Comparison of ENCODE assay signal across 23 cellular contexts in the genomic region with DNA sequence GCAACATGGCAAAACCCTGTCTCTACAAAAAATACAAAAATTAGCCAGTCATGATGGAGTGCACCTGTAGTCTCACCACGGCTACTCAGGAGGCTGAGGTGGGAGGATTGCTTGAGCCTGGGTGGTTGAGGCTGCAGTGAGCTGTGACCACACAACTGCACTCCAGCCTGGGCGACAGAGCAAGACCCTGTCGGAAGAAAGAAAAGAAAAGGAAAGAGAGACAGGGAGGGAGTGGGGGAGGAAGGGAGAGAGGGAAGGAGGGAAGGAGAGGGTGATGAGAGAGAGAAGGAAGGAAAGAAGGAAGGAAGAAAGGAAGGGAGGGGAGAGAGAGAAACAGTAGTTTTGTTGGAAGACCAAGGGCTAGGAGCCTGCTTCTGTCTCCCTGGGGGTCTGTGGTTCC.
DNase-seq lines count a peak whose midpoint lies in the region; ATAC-seq and TF ChIP-seq lines count a peak whose summit lies in the region.
"Had no signal": no experiment of that assay in that cellular context is flagged by ENCODE, and none has a peak within 500 bp of the region (broad histone marks: within the 10 kb centered on the region; RNA-seq: fewer than 3 reads in every experiment).

No MANE protein-coding gene starts in this region.

- TF ChIP-seq CTCF in right atrium auricular region (IDR thresholded peaks at IDR 0.05) (no peak), coronary artery (IDR thresholded peaks at IDR 0.05) (no peak)

- H3K36me3 ChIP-seq in right atrium auricular region (no peaks in the 10 kb centered on the region), trophoblast cell (ENCODE audit: control insufficient read depth in 1 of 2, insufficient read depth in 2 of 2, low read length in 2 of 2) (no peaks in the 10 kb centered on the region), Karpas-422 (ENCODE audit: insufficient read depth, low read length) (no peaks in the 10 kb centered on the region)
- H3K36me3 ChIP-seq: colonic mucosa, tibial nerve had no signal

- no peak for ATAC-seq in left cardiac atrium
- ATAC-seq in HG03565 (IDR thresholded peaks at IDR 0.05; ENCODE audit: unreplicated experiment), result no peak
- ATAC-seq: GM23338; naive thymus-derived CD4-positive, alpha-beta T cell; stimulated activated memory B cell treated with anti-CD40 and anti-IgM and Interleukin-4, amounts not matched to agents 10 μg/mL and 1 μg/mL and 100 μg/mL, for 72 hours had no signal

- no peak overlapping the region for H3K14ac ChIP-seq in trophoblast cell (ENCODE audit: low read length)

- H2BK12ac ChIP-seq in trophoblast cell (ENCODE audit: low read length), result peak overlapping the region; percentile 99

- H4K8ac ChIP-seq in trophoblast cell (ENCODE audit: low read depth, low read length), result peak overlapping the region; percentile 83

- H3K23ac ChIP-seq in trophoblast cell (ENCODE audit: low read length), result no peak overlapping the region

- H2BK120ac ChIP-seq in trophoblast cell (ENCODE audit: insufficient read depth, low read length, poor library complexity), result peak overlapping the region; percentile 98

- intact Hi-C loops in left cardiac atrium (cut with DNase I), result no loop called here

- H3K4ac ChIP-seq in trophoblast cell (ENCODE audit: low read depth, low read length), result no peak overlapping the region

- no peak overlapping the region for H2BK5ac ChIP-seq in trophoblast cell (ENCODE audit: low read depth, low read length, poor library complexity)

- H3K4me3 ChIP-seq in right atrium auricular region, result no peak overlapping the region
- H3K4me3 ChIP-seq in coronary artery, result no peak overlapping the region
- no peak overlapping the region for H3K4me3 ChIP-seq in trophoblast cell (ENCODE audit: low read depth, low read length)
- H3K4me3 ChIP-seq in Karpas-422 (ENCODE audit: low read length), result no peak overlapping the region
- H3K4me3 ChIP-seq: colonic mucosa, GM23338, SK-N-MC, skin epidermis, tibial nerve had no signal

- H3K4me2 ChIP-seq in trophoblast cell (ENCODE audit: low read length), result no peak overlapping the region
- no peak overlapping the region for H3K4me2 ChIP-seq in Karpas-422 (ENCODE audit: low read depth, low read length, poor library complexity, severe bottlenecking)
- H3K4me2 ChIP-seq: GM23338 had no signal

- H3K18ac ChIP-seq in trophoblast cell (ENCODE audit: low read length), result peak overlapping the region; percentile 87

- H2AK5ac ChIP-seq in trophoblast cell (ENCODE audit: low read length), result peak overlapping the region; percentile 70

- H4K91ac ChIP-seq in trophoblast cell (ENCODE audit: low read depth, low read length), result peak overlapping the region; percentile 100

- H3K27ac ChIP-seq in right atrium auricular region (peak overlapping the region; percentile 99), coronary artery (peak overlapping the region; percentile 97 to 100), trophoblast cell (ENCODE audit: low read depth, low read length) (peak overlapping the region; percentile 68), Karpas-422 (ENCODE audit: low read length) (no peak overlapping the region)
- H3K27ac ChIP-seq: parathyroid adenoma had no signal

- no peak overlapping the region for H4K12ac ChIP-seq in trophoblast cell (ENCODE audit: low read depth, low read length)

- H3K9me2 ChIP-seq in Karpas-422 (replicated peaks; ENCODE audit: insufficient read depth, low read length), result no peaks in the 10 kb centered on the region

- H3K79me2 ChIP-seq in trophoblast cell (ENCODE audit: control insufficient read depth, insufficient read depth, low read length, poor library complexity) (peaks cover 19% of the 10 kb centered on the region), Karpas-422 (ENCODE audit: low read length) (no peaks in the 10 kb centered on the region)
- H3K79me2 ChIP-seq: parathyroid adenoma had no signal

- H3K79me1 ChIP-seq in trophoblast cell (ENCODE audit: low read length), result peaks cover 48% of the 10 kb centered on the region

- DNase-seq in right atrium auricular region (ENCODE audit: low spot score) (no peak), left cardiac atrium (no peak), coronary artery (ENCODE audit: low spot score) (no peak), trophoblast cell (no peak), Karpas-422 (no peak), OCI-M1 (lab: John Stamatoyannopoulos, UW) (no peak), EL (no peak)
- DNase-seq: ACHN; activated CD4-positive, alpha-beta T cell treated with anti-CD3 and anti-CD28 coated beads, Interleukin-2, amount 10 ng/mL, durations not matched to agents 7 days and 5 days; colonic mucosa; mesendoderm; naive thymus-derived CD4-positive, alpha-beta T cell; NCI-H2081 treated with DMSO at 0.1 percent for 48 hours; NCI-H510A; stimulated activated CD4-positive, alpha-beta T cell treated with anti-CD3 and anti-CD28 coated beads, Interleukin-2, amount 100 ng/mL, for 24 hours; T-helper 2 cell had no signal

- H3K9ac ChIP-seq in trophoblast cell (ENCODE audit: low read length) (no peak overlapping the region), Karpas-422 (ENCODE audit: low read length) (no peak overlapping the region)
- H3K9ac ChIP-seq: parathyroid adenoma had no signal

- H4K20me1 ChIP-seq in Karpas-422 (ENCODE audit: insufficient read depth, low read depth, low read length), result no peaks in the 10 kb centered on the region

- H2AFZ ChIP-seq in trophoblast cell (ENCODE audit: insufficient read depth, low read length, poor library complexity), result peak overlapping the region; percentile 50
- no peak overlapping the region for H2AFZ ChIP-seq in Karpas-422 (ENCODE audit: low read length)
- H2AFZ ChIP-seq: GM23338, parathyroid adenoma had no signal

- WGBS in trophoblast cell (ENCODE audit: extremely low coverage, insufficient coverage, insufficient read length), result no CpG with 5 or more reads among the region's 3 CpGs

- H3K9me3 ChIP-seq in right atrium auricular region (no peaks in the 10 kb centered on the region), trophoblast cell (ENCODE audit: insufficient read depth, low read depth, low read length) (peaks cover 5% of the 10 kb centered on the region), Karpas-422 (ENCODE audit: low read length) (no peaks in the 10 kb centered on the region; the same call in 1 of the 2 replicates)
- H3K9me3 ChIP-seq: colonic mucosa, tibial nerve had no signal

- H3K27me3 ChIP-seq in right atrium auricular region, result no peaks in the 10 kb centered on the region
- H3K27me3 ChIP-seq in trophoblast cell (ENCODE audit: insufficient read depth, low read length), result no peaks in the 10 kb centered on the region
- no peaks in the 10 kb centered on the region for H3K27me3 ChIP-seq in Karpas-422 (ENCODE audit: low read length)
- H3K27me3 ChIP-seq: colonic mucosa, tibial nerve had no signal

- H3K4me1 ChIP-seq in right atrium auricular region (peaks cover 0 to 45% of the 10 kb centered on the region in 2 donors), trophoblast cell (ENCODE audit: control insufficient read depth in 1 of 2, insufficient read depth in 2 of 2, low read length in 2 of 2) (peaks cover 38 to 41% of the 10 kb centered on the region in 2 experiments), Karpas-422 (ENCODE audit: low read length) (no peaks in the 10 kb centered on the region)
- H3K4me1 ChIP-seq: colonic mucosa had no signal
